ENCODE assay signal across 8 cellular contexts in genomic region chr16:4372578-4373355, GRCh38. TPM values are rescaled to one million over a fixed set of nuclear protein-coding genes. Genes with fewer than 3 reads are reported as not detected.
DNase-seq lines count a peak whose midpoint lies in the region; ATAC-seq and TF ChIP-seq lines count a peak whose summit lies in the region.

No MANE protein-coding gene starts in this region.

- H3K27ac ChIP-seq in dorsolateral prefrontal cortex (peak overlapping the region in 57 of 59 donors; percentile 18 to 93 (median 80)), muscle layer of duodenum (ENCODE audit: low read length) (peak overlapping the region; percentile 63)

- intact Hi-C loops in dorsolateral prefrontal cortex (cut with DNase I) = no loop called here

- no peak for TF ChIP-seq CTCF in GM12865 (IDR thresholded peaks at IDR 0.05; ENCODE audit: insufficient read depth, low read depth, low read length, missing control alignments)
- TF ChIP-seq CTCF in dorsolateral prefrontal cortex (IDR thresholded peaks at IDR 0.05 in 54 of 56, conservative IDR thresholded peaks at IDR 0.05 in 2 of 56; ENCODE audit: low read depth in 1 of 56, partially characterized antibody in 56 of 56) = no peak

- H3K4me3 ChIP-seq in GM12865 (ENCODE audit: low read depth, low read length) (no peak overlapping the region), dorsolateral prefrontal cortex (peak overlapping the region; percentile 39 to 84 (median 66)), muscle layer of duodenum (ENCODE audit: low read depth in 1 of 2, low read length in 2 of 2) (peak overlapping the region; percentile 64 to 73)

- H3K27me3 ChIP-seq in dorsolateral prefrontal cortex (no peaks in the 10 kb centered on the region), muscle layer of duodenum (ENCODE audit: low read depth, low read length) (no peaks in the 10 kb centered on the region)

- H3K36me3 ChIP-seq in muscle layer of duodenum (ENCODE audit: control insufficient read depth in 1 of 2, insufficient read depth in 2 of 2, low read length in 2 of 2) = no peaks in the 10 kb centered on the region

- no peak for ATAC-seq in HG03571 (IDR thresholded peaks at IDR 0.05; ENCODE audit: unreplicated experiment)
- no peak for ATAC-seq in HG03565 (IDR thresholded peaks at IDR 0.05; ENCODE audit: unreplicated experiment)

- no peaks in the 10 kb centered on the region for H3K9me3 ChIP-seq in muscle layer of duodenum (ENCODE audit: control insufficient read depth in 1 of 2, low read length in 2 of 2)

- peaks cover 4 to 51% of the 10 kb centered on the region in 2 donors for H3K4me1 ChIP-seq in muscle layer of duodenum (ENCODE audit: control insufficient read depth in 1 of 2, insufficient read depth in 2 of 2, low read length in 2 of 2)

- peak; percentile 32 for DNase-seq in GM12865 (ENCODE audit: low read depth)
- peak; percentile 77 for DNase-seq in NCI-H526 treated with DMSO at 0.1 percent for 48 hours (lab: John Stamatoyannopoulos, UW)
- peak in 1 of 10 donors; percentile 32 for DNase-seq in dorsolateral prefrontal cortex
- no peak for DNase-seq in SKM-1 (lab: John Stamatoyannopoulos, UW; ENCODE audit: unreplicated experiment)
- DNase-seq in stimulated activated CD4-positive, alpha-beta T cell treated with anti-CD3 and anti-CD28 coated beads, Interleukin-2, amount 100 ng/mL, for 24 hours = no peak

RNA-seq across cellular contexts. Expression of gene VASN, which starts 1.1 kb away (rescaled TPM):
- 10 to 100 TPM in 84 of 120 experiments, 1 to 10 TPM in 36; 3.9 to 49.4 (median 12.1) TPM for total RNA-seq in dorsolateral prefrontal cortex

RNA-seq across cellular contexts. Expression of gene PAM16, which starts 21.6 kb away (rescaled TPM):
- total RNA-seq in dorsolateral prefrontal cortex = 10 to 100 TPM; 31.5 to 61.9 (median 44.6) TPM

RNA-seq across cellular contexts. Expression of gene CORO7, which starts 43.6 kb away (rescaled TPM):
- 100 to 1,000 TPM in 1 of 120 experiments, 10 to 100 TPM in 119; 38.4 to 111 (median 63.7) TPM for total RNA-seq in dorsolateral prefrontal cortex

RNA-seq across cellular contexts. Expression of gene DNAJA3, which starts 52.9 kb away (rescaled TPM):
- 10 to 100 TPM; 38.3 to 66.6 (median 53.2) TPM for total RNA-seq in dorsolateral prefrontal cortex

RNA-seq across cellular contexts. Expression of gene GLIS2, which starts 56.9 kb away (rescaled TPM):
- 10 to 100 TPM in 35 of 120 experiments, 1 to 10 TPM in 85; 5.4 to 21.8 (median 8.4) TPM for total RNA-seq in dorsolateral prefrontal cortex

Comparison
In these comparisons a context has a peak if more than half of its experiments do, and no peak if none do; other contexts are left out.
1. DNase-seq: peak in GM12865 (single experiment) and NCI-H526 treated with DMSO at 0.1 percent for 48 hours (single experiment); none in SKM-1 (single experiment) and stimulated activated CD4-positive, alpha-beta T cell treated with anti-CD3 and anti-CD28 coated beads, Interleukin-2, amount 100 ng/mL, for 24 hours (0 of 2).